ENCODE assay signal across 1 cellular context in the genomic region with DNA sequence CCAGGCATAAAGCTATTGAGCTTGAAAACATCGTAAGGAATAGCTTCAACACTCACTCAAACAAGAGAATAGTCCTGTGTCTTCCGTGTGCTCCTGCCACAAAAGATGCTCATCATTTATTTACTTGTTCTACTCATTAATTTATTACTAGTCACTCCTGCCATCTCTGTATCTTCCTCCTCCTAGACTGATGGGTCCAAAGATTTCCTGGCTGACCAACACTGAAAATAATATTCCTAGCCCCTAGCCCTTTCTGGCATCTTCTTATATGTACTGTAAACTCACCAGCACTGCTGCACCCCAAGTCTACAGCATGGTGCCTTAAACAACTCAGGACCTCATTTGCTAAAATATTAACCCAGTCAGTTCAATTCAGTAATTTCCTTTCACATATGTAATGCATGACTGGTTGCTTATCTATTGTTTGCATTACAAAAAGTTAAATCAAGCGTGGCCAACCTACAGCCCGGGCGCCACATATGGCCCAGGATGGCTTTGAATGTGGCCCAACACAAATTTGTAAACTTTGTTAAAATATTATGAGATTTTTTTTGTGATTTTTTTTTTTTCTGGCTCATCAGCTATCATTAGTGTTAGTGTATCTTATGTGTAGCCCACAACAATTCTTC.
TF ChIP-seq lines count a peak whose summit lies in the region.

No MANE protein-coding gene starts in this region.

TF ChIP-seq in WTC11, 78 proteins besides CTCF, POLR2A, EP300 and RAD21 (continued from another document):
- TF ChIP-seq, protein P1, sequence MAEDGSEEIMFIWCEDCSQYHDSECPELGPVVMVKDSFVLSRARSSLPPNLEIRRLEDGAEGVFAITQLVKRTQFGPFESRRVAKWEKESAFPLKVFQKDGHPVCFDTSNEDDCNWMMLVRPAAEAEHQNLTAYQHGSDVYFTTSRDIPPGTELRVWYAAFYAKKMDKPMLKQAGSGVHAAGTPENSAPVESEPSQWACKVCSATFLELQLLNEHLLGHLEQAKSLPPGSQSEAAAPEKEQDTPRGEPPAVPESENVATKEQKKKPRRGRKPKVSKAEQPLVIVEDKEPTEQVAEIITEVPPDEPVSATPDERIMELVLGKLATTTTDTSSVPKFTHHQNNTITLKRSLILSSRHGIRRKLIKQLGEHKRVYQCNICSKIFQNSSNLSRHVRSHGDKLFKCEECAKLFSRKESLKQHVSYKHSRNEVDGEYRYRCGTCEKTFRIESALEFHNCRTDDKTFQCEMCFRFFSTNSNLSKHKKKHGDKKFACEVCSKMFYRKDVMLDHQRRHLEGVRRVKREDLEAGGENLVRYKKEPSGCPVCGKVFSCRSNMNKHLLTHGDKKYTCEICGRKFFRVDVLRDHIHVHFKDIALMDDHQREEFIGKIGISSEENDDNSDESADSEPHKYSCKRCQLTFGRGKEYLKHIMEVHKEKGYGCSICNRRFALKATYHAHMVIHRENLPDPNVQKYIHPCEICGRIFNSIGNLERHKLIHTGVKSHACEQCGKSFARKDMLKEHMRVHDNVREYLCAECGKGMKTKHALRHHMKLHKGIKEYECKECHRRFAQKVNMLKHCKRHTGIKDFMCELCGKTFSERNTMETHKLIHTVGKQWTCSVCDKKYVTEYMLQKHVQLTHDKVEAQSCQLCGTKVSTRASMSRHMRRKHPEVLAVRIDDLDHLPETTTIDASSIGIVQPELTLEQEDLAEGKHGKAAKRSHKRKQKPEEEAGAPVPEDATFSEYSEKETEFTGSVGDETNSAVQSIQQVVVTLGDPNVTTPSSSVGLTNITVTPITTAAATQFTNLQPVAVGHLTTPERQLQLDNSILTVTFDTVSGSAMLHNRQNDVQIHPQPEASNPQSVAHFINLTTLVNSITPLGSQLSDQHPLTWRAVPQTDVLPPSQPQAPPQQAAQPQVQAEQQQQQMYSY (CRISPR knock-in tag; IDR thresholded peaks at IDR 0.05) = no peak
- TF ChIP-seq, protein P2, sequence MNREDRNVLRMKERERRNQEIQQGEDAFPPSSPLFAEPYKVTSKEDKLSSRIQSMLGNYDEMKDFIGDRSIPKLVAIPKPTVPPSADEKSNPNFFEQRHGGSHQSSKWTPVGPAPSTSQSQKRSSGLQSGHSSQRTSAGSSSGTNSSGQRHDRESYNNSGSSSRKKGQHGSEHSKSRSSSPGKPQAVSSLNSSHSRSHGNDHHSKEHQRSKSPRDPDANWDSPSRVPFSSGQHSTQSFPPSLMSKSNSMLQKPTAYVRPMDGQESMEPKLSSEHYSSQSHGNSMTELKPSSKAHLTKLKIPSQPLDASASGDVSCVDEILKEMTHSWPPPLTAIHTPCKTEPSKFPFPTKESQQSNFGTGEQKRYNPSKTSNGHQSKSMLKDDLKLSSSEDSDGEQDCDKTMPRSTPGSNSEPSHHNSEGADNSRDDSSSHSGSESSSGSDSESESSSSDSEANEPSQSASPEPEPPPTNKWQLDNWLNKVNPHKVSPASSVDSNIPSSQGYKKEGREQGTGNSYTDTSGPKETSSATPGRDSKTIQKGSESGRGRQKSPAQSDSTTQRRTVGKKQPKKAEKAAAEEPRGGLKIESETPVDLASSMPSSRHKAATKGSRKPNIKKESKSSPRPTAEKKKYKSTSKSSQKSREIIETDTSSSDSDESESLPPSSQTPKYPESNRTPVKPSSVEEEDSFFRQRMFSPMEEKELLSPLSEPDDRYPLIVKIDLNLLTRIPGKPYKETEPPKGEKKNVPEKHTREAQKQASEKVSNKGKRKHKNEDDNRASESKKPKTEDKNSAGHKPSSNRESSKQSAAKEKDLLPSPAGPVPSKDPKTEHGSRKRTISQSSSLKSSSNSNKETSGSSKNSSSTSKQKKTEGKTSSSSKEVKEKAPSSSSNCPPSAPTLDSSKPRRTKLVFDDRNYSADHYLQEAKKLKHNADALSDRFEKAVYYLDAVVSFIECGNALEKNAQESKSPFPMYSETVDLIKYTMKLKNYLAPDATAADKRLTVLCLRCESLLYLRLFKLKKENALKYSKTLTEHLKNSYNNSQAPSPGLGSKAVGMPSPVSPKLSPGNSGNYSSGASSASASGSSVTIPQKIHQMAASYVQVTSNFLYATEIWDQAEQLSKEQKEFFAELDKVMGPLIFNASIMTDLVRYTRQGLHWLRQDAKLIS (CRISPR knock-in tag; IDR thresholded peaks at IDR 0.05; ENCODE audit: borderline replicate concordance) = no peak
- TF ChIP-seq, protein P3, sequence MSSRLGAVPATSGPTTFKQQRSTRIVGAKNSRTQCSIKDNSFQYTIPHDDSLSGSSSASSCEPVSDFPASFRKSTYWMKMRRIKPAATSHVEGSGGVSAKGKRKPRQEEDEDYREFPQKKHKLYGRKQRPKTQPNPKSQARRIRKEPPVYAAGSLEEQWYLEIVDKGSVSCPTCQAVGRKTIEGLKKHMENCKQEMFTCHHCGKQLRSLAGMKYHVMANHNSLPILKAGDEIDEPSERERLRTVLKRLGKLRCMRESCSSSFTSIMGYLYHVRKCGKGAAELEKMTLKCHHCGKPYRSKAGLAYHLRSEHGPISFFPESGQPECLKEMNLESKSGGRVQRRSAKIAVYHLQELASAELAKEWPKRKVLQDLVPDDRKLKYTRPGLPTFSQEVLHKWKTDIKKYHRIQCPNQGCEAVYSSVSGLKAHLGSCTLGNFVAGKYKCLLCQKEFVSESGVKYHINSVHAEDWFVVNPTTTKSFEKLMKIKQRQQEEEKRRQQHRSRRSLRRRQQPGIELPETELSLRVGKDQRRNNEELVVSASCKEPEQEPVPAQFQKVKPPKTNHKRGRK (CRISPR knock-in tag; IDR thresholded peaks at IDR 0.05; ENCODE audit: borderline replicate concordance) = no peak
- TF ChIP-seq GTF2I (CRISPR knock-in tag; conservative IDR thresholded peaks at IDR 0.05) (no peak), ZNF138 (CRISPR knock-in tag; conservative IDR thresholded peaks at IDR 0.05) (no peak), ETV6 (CRISPR knock-in tag; IDR thresholded peaks at IDR 0.05) (no peak), NR2C2 (CRISPR knock-in tag; IDR thresholded peaks at IDR 0.05) (no peak), KAT7 (CRISPR knock-in tag; IDR thresholded peaks at IDR 0.05; ENCODE audit: borderline replicate concordance) (no peak), SP1 (CRISPR knock-in tag; conservative IDR thresholded peaks at IDR 0.05) (no peak), IRF2 (CRISPR knock-in tag; IDR thresholded peaks at IDR 0.05; ENCODE audit: borderline replicate concordance, low read depth) (no peak), FOXJ3 (CRISPR knock-in tag; IDR thresholded peaks at IDR 0.05; ENCODE audit: borderline replicate concordance) (no peak), NFYB (CRISPR knock-in tag; conservative IDR thresholded peaks at IDR 0.05; ENCODE audit: low read depth) (no peak)
- TF ChIP-seq, protein P4, sequence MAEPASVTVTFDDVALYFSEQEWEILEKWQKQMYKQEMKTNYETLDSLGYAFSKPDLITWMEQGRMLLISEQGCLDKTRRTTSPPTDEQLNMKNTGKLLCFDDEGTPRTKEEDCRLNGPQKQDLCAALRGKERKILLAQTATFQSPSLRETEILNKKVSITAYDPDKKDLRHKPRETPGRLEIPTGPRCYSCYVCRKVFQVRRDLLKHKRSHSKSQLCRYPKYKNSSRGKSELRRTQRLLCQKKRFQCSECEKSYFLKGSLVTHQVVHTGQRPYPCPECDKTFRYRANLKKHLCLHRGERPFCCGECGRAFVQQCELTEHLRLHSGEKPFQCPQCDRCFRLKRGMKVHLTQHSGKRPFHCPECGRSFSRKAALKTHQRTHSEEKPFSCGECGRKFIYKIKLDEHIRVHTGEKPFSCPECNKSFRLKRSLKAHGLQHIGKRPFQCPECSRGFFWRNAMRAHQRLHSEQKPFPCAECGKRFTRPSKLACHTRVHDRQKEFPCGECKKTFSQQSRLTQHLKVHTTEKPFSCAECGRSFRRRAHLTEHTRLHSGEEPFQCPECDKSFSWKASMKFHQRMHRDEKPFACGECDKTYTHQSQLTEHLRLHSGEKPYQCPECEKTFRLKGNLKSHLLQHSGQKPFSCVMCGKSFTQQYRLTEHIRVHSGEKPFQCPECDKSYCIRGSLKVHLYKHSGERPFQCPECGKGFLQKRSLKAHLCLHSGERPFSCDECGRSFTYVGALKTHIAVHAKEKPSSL (CRISPR knock-in tag; conservative IDR thresholded peaks at IDR 0.05) = no peak
- TF ChIP-seq, protein P5, sequence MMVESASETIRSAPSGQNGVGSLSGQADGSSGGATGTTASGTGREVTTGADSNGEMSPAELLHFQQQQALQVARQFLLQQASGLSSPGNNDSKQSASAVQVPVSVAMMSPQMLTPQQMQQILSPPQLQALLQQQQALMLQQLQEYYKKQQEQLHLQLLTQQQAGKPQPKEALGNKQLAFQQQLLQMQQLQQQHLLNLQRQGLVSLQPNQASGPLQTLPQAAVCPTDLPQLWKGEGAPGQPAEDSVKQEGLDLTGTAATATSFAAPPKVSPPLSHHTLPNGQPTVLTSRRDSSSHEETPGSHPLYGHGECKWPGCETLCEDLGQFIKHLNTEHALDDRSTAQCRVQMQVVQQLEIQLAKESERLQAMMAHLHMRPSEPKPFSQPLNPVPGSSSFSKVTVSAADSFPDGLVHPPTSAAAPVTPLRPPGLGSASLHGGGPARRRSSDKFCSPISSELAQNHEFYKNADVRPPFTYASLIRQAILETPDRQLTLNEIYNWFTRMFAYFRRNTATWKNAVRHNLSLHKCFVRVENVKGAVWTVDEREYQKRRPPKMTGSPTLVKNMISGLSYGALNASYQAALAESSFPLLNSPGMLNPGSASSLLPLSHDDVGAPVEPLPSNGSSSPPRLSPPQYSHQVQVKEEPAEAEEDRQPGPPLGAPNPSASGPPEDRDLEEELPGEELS (CRISPR knock-in tag; IDR thresholded peaks at IDR 0.05) = no peak
- TF ChIP-seq, protein P6, sequence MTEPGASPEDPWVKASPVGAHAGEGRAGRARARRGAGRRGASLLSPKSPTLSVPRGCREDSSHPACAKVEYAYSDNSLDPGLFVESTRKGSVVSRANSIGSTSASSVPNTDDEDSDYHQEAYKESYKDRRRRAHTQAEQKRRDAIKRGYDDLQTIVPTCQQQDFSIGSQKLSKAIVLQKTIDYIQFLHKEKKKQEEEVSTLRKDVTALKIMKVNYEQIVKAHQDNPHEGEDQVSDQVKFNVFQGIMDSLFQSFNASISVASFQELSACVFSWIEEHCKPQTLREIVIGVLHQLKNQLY (CRISPR knock-in tag; IDR thresholded peaks at IDR 0.05) = no peak
- TF ChIP-seq, protein P7, sequence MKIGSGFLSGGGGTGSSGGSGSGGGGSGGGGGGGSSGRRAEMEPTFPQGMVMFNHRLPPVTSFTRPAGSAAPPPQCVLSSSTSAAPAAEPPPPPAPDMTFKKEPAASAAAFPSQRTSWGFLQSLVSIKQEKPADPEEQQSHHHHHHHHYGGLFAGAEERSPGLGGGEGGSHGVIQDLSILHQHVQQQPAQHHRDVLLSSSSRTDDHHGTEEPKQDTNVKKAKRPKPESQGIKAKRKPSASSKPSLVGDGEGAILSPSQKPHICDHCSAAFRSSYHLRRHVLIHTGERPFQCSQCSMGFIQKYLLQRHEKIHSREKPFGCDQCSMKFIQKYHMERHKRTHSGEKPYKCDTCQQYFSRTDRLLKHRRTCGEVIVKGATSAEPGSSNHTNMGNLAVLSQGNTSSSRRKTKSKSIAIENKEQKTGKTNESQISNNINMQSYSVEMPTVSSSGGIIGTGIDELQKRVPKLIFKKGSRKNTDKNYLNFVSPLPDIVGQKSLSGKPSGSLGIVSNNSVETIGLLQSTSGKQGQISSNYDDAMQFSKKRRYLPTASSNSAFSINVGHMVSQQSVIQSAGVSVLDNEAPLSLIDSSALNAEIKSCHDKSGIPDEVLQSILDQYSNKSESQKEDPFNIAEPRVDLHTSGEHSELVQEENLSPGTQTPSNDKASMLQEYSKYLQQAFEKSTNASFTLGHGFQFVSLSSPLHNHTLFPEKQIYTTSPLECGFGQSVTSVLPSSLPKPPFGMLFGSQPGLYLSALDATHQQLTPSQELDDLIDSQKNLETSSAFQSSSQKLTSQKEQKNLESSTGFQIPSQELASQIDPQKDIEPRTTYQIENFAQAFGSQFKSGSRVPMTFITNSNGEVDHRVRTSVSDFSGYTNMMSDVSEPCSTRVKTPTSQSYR (CRISPR knock-in tag; IDR thresholded peaks at IDR 0.05) = no peak
- TF ChIP-seq, protein P8, sequence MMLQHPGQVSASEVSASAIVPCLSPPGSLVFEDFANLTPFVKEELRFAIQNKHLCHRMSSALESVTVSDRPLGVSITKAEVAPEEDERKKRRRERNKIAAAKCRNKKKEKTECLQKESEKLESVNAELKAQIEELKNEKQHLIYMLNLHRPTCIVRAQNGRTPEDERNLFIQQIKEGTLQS (CRISPR knock-in tag; conservative IDR thresholded peaks at IDR 0.05) = no peak
- TF ChIP-seq, protein P9, sequence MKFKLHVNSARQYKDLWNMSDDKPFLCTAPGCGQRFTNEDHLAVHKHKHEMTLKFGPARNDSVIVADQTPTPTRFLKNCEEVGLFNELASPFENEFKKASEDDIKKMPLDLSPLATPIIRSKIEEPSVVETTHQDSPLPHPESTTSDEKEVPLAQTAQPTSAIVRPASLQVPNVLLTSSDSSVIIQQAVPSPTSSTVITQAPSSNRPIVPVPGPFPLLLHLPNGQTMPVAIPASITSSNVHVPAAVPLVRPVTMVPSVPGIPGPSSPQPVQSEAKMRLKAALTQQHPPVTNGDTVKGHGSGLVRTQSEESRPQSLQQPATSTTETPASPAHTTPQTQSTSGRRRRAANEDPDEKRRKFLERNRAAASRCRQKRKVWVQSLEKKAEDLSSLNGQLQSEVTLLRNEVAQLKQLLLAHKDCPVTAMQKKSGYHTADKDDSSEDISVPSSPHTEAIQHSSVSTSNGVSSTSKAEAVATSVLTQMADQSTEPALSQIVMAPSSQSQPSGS (CRISPR knock-in tag; IDR thresholded peaks at IDR 0.05; ENCODE audit: borderline replicate concordance, low read depth) = no peak
